9 cellular contexts compared by ENCODE assay signal in genomic region chr16:11379420-11379819, GRCh38. TPM values are rescaled to one million over a fixed set of nuclear protein-coding genes. Genes with fewer than 3 reads are reported as not detected.
DNase-seq lines count a peak whose midpoint lies in the region; ATAC-seq and TF ChIP-seq lines count a peak whose summit lies in the region.
"Had no signal": no experiment of that assay in that cellular context is flagged by ENCODE, and none has a peak within 500 bp of the region (broad histone marks: within the 10 kb centered on the region; RNA-seq: fewer than 3 reads in every experiment).

No MANE protein-coding gene starts in this region.

- H3K36me3 ChIP-seq in osteoblast (ENCODE audit: insufficient read depth, low read length) = no peaks in the 10 kb centered on the region
- H3K36me3 ChIP-seq in SJCRH30 = no peaks in the 10 kb centered on the region

- H3K9me3 Mint-ChIP-seq in WTC11 = no peaks in the 10 kb centered on the region

- no peaks in the 10 kb centered on the region for H3K4me1 Mint-ChIP-seq in WTC11

- H4K20me1 ChIP-seq in osteoblast (ENCODE audit: insufficient read depth, low read length) = no peaks in the 10 kb centered on the region

- H3K27me3 ChIP-seq in osteoblast (ENCODE audit: insufficient read depth, low read length) (no peaks in the 10 kb centered on the region), SJCRH30 (no peaks in the 10 kb centered on the region)
- H3K27me3 ChIP-seq: neutrophil had no signal

- H3K4me1 ChIP-seq in osteoblast (ENCODE audit: insufficient read depth, low read length) (peaks cover 16% of the 10 kb centered on the region), SJCRH30 (no peaks in the 10 kb centered on the region)

- H3K36me3 Mint-ChIP-seq in WTC11 = peaks cover 14% of the 10 kb centered on the region; the same call in 1 of the 2 replicates

- no peak overlapping the region for H3K4me3 Mint-ChIP-seq in WTC11

- peak overlapping the region; percentile 62; the same call in 1 of the 2 replicates for H3K27ac Mint-ChIP-seq in WTC11

- H3K4me2 ChIP-seq in osteoblast (ENCODE audit: insufficient read depth, low read length) = peak overlapping the region; percentile 71

- H3K27ac ChIP-seq in osteoblast (ENCODE audit: low read depth, low read length) (peak overlapping the region; percentile 40), SJCRH30 (no peak overlapping the region)
- H3K27ac ChIP-seq: neutrophil had no signal

- TF ChIP-seq CTCF in WTC11 (IDR thresholded peaks at IDR 0.05) = no peak
- TF ChIP-seq CTCF in osteoblast (IDR thresholded peaks at IDR 0.05; ENCODE audit: extremely low read depth, low read depth, low read length) = no peak

- no peaks in the 10 kb centered on the region for H3K79me2 ChIP-seq in osteoblast (ENCODE audit: insufficient read depth, low read length)

- ATAC-seq in GM18519 (IDR thresholded peaks at IDR 0.05; ENCODE audit: low FRiP score, unreplicated experiment) = peak; percentile 54
- peak; percentile 94 for ATAC-seq in HG02610 (IDR thresholded peaks at IDR 0.05; ENCODE audit: unreplicated experiment)
- ATAC-seq in WTC11 = no peak

- CTCF ChIA-PET in WTC11 (lab: Charles Lee) = interaction anchor here (1.2 to 11.2 kb wide), 2 partner anchors 7 to 17 kb away, joined by 4 to 148 read pairs; no protein-coding TSS in a partner anchor

- DNase-seq in WTC11 (ENCODE audit: low spot score) (no peak), osteoblast (ENCODE audit: insufficient read length, low spot score, missing footprints) (peak; percentile 59), SJCRH30 (no peak), inferior parietal cortex (ENCODE audit: extremely low spot score) (no peak), AG08396 (ENCODE audit: low spot score) (no peak)
- DNase-seq: anterior cingulate cortex had no signal

- H3K9me3 ChIP-seq in osteoblast (ENCODE audit: low read depth, low read length) = no peaks in the 10 kb centered on the region
- H3K9me3 ChIP-seq in SJCRH30 (replicated peaks) = no peaks in the 10 kb centered on the region
- H3K9me3 ChIP-seq: neutrophil had no signal

- H2AFZ ChIP-seq in osteoblast (ENCODE audit: low read length) = peak overlapping the region; percentile 32

- peak overlapping the region; percentile 18 for H3K4me3 ChIP-seq in osteoblast (ENCODE audit: insufficient read depth, low read length)
- H3K4me3 ChIP-seq in SJCRH30 = no peak overlapping the region

- POLR2A ChIA-PET in WTC11 (lab: Charles Lee) = no interaction called here

- H3K27me3 Mint-ChIP-seq in WTC11 (ENCODE audit: low read depth) = no peaks in the 10 kb centered on the region; the same call in 1 of the 2 replicates

TF ChIP-seq in WTC11, 78 proteins besides CTCF, POLR2A, EP300 and RAD21:
- TF ChIP-seq FOXK1 (CRISPR knock-in tag; IDR thresholded peaks at IDR 0.05) (no peak), GABPB1 (CRISPR knock-in tag; IDR thresholded peaks at IDR 0.05) (peak; percentile 60; the same call in 1 of the 2 replicates), E2F4 (CRISPR knock-in tag; IDR thresholded peaks at IDR 0.05; ENCODE audit: borderline replicate concordance, low read depth) (no peak)
- TF ChIP-seq, protein P1, sequence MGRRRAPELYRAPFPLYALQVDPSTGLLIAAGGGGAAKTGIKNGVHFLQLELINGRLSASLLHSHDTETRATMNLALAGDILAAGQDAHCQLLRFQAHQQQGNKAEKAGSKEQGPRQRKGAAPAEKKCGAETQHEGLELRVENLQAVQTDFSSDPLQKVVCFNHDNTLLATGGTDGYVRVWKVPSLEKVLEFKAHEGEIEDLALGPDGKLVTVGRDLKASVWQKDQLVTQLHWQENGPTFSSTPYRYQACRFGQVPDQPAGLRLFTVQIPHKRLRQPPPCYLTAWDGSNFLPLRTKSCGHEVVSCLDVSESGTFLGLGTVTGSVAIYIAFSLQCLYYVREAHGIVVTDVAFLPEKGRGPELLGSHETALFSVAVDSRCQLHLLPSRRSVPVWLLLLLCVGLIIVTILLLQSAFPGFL (CRISPR knock-in tag; IDR thresholded peaks at IDR 0.05; ENCODE audit: borderline replicate concordance) = no peak

RNA-seq across cellular contexts. Expression of gene RMI2, which starts 34.2 kb away (rescaled TPM):
- total RNA-seq in WTC11 (2021) (77.2 to 83.4 TPM (median 79.0 TPM) in 3 replicates), osteoblast (1.4 and 1.8 TPM in 2 replicates)
- 28.2 and 33.0 TPM in 2 replicates for total RNA-seq in SJCRH30 (2014; rRNA removed; shearing (Covaris generic))

Comparison
In these comparisons a context has a peak if more than half of its experiments do, and no peak if none do; other contexts are left out.
1. RNA of gene RMI2, which starts 34.2 kb away (total RNA-seq): 77.2 to 83.4 TPM in WTC11 and 28.2 to 33.0 TPM in SJCRH30; 1.4 to 1.8 TPM in osteoblast; every median in the first group is over 10 times any median in the second.